15 cellular contexts compared by ENCODE assay signal in the genomic region with DNA sequence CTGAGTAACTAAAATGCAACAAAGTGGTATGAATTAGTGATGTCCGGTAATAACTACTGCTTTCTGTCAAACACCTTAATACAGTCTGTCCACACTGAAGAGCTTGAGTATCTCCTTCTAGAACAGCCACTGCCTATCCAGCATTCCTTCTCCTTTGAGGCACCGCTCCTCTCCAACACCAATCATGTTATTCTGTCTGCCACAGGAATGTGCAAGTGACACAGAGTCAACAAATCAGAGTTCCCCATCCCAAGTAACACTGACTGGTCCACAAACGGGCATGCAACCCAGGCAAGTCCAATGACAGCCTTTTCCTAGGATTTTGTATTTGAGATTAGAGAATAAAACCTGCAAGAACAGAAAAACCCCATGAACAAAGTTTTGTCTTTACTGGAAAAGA. TPM values are rescaled to one million over a fixed set of nuclear protein-coding genes. Genes with fewer than 3 reads are reported as not detected.
DNase-seq lines count a peak whose midpoint lies in the region; ATAC-seq and TF ChIP-seq lines count a peak whose summit lies in the region.
"Had no signal": no experiment of that assay in that cellular context is flagged by ENCODE, and none has a peak within 500 bp of the region (broad histone marks: within the 10 kb centered on the region; RNA-seq: fewer than 3 reads in every experiment).

No MANE protein-coding gene starts in this region.

- H3K4me1 ChIP-seq in RWPE2 (ENCODE audit: insufficient read depth, poor library complexity, severe bottlenecking): peaks cover 7% of the 10 kb centered on the region
- peaks cover 30% of the 10 kb centered on the region for H3K4me1 ChIP-seq in testis

- WGBS in testis, 2 donors: 45 to 58% methylated on average over 3 of the region's 3 CpGs

- no peak overlapping the region for H3K4me3 ChIP-seq in RWPE2 (ENCODE audit: severe bottlenecking)
- H3K4me3 ChIP-seq in testis: no peak overlapping the region
- H3K4me3 ChIP-seq in coronary artery: no peak overlapping the region
- H3K4me3 ChIP-seq: body of pancreas had no signal

- H3K27me3 ChIP-seq in RWPE2 (ENCODE audit: insufficient read depth, poor library complexity, severe bottlenecking) (no peaks in the 10 kb centered on the region), testis (no peaks in the 10 kb centered on the region)
- H3K27me3 ChIP-seq: body of pancreas had no signal

- intact Hi-C loops in testis (cut with DNase I; ENCODE audit: low total_unique reads): no loop called here

- H3K27ac ChIP-seq in RWPE2 (ENCODE audit: poor library complexity, severe bottlenecking) (no peak overlapping the region), testis (peak overlapping the region in 1 of 2 donors; percentile 31), coronary artery (no peak overlapping the region)
- H3K27ac ChIP-seq: body of pancreas had no signal

- ATAC-seq in RWPE2 (ENCODE audit: low read depth) (0 out of 3 replicates have a peak, but pooled peaks have one; percentile 8), esophagus mucosa (no peak)
- ATAC-seq: body of pancreas, HCT116, left ventricle myocardium superior had no signal

- peak; percentile 4 for DNase-seq in NCI-H82 (lab: John Stamatoyannopoulos, UW)
- DNase-seq in NCI-H82 treated with DMSO at 0.1 percent for 48 hours (lab: John Stamatoyannopoulos, UW; ENCODE audit: unreplicated experiment): no peak
- DNase-seq in RWPE2 (ENCODE audit: low spot score): no peak
- peak; percentile 66 for DNase-seq in hepatic stellate cell (ENCODE audit: low spot score)
- peak; percentile 45 for DNase-seq in testis
- no peak for DNase-seq in coronary artery (ENCODE audit: low spot score)
- no peak for DNase-seq in pons (ENCODE audit: low spot score)
- DNase-seq: 8988T, body of pancreas, GF-D8, left ventricle myocardium superior, NCI-H1092, NCI-H774 had no signal

- no peaks in the 10 kb centered on the region for H3K9me3 ChIP-seq in RWPE2 (ENCODE audit: severe bottlenecking)
- no peaks in the 10 kb centered on the region for H3K9me3 ChIP-seq in testis
- H3K9me3 ChIP-seq: body of pancreas had no signal

- TF ChIP-seq CTCF in RWPE2 (IDR thresholded peaks at IDR 0.05; ENCODE audit: poor library complexity, severe bottlenecking): no peak
- no peak for TF ChIP-seq CTCF in testis (IDR thresholded peaks at IDR 0.05)
- TF ChIP-seq CTCF in coronary artery (IDR thresholded peaks at IDR 0.05): no peak

- H3K36me3 ChIP-seq in RWPE2 (ENCODE audit: low read depth): no peaks in the 10 kb centered on the region
- no peaks in the 10 kb centered on the region for H3K36me3 ChIP-seq in testis (ENCODE audit: low read depth, missing control alignments)

- TF ChIP-seq POLR2A in testis (IDR thresholded peaks at IDR 0.05): no peak

RNA-seq across cellular contexts. Expression of gene GXYLT1, which starts 3.8 kb away (rescaled TPM):
- total RNA-seq in testis (10 to 100 TPM; 28.5 to 29.9 TPM), esophagus mucosa (3.7 TPM)
- 13.7 TPM for polyA plus RNA-seq in testis (ENCODE audit: insufficient read depth, low read depth, low replicate concordance)

Comparison
In these comparisons a context has a peak if more than half of its experiments do, and no peak if none do; other contexts are left out.
1. DNase-seq: peak in NCI-H82 (single experiment), hepatic stellate cell (single experiment) and testis (single experiment); none in NCI-H82 treated with DMSO at 0.1 percent for 48 hours (single experiment), RWPE2 (single experiment), coronary artery (single experiment) and pons (single experiment).